Comparison of ENCODE assay signal across 11 cellular contexts in the genomic region with DNA sequence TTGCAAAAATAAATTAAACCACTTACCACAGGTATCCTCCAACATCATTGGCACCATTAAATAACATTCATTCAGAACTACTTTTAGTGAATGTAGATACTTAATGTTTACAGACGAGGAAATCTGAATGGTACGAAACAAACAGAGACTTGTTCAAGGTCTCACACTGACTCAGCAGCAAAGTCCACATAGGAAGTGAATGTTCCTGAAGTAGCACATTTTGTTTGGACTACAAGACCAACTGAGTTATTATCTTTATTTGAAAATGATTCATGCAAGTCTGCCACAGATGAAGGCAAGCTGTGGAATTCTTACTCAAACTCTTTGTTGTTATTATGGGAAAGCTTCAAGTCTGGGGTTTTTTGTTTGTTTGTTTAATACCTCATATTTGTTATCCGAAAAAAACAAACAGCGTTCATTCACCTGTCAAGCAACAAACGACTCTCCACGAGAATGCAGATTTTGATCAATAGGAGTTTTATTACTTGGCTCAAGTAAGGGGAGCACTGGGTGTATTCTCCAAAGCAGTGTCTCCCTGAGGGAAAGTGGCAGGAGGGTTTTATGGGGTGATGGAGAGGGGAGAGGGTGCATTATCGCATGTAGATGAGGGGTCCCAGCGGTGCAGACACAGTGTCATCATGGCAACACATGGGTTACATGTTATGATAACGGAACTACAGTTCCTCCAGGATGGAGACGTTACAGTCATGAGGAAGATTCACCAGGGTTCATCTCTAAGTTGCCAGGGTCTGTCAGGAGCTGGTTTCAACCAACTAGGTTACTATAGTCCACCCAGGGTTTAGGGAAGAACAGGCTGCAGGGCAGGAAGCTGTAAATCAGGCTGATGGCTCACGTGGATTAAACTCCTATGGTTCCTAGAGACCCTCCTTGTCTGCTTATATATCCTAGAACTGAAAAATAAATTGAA.
DNase-seq lines count a peak whose midpoint lies in the region; ATAC-seq, FAIRE-seq and TF ChIP-seq lines count a peak whose summit lies in the region.
"Had no signal": no experiment of that assay in that cellular context is flagged by ENCODE, and none has a peak within 500 bp of the region (broad histone marks: within the 10 kb centered on the region; RNA-seq: fewer than 3 reads in every experiment).

No MANE protein-coding gene starts in this region.

- no peak for TF ChIP-seq POLR2A in H54 (IDR thresholded peaks at IDR 0.05; ENCODE audit: low read depth, low read length)
- TF ChIP-seq POLR2A in body of pancreas (IDR thresholded peaks at IDR 0.05), result no peak

- no peaks in the 10 kb centered on the region for H3K9me3 ChIP-seq in body of pancreas
- no peaks in the 10 kb centered on the region for H3K9me3 ChIP-seq in right cardiac atrium (ENCODE audit: control insufficient read depth, low read length)
- H3K9me3 ChIP-seq in skeletal muscle tissue (ENCODE audit: control insufficient read depth in 3 of 3, low read length in 3 of 3), result no peaks in the 10 kb centered on the region

- FAIRE-seq in H54 (lab: Jason Lieb, UNC), result peak; percentile 98

- H3K4me1 ChIP-seq in body of pancreas (peaks cover 18% of the 10 kb centered on the region), right cardiac atrium (ENCODE audit: control insufficient read depth, insufficient read depth, low read length) (peaks cover 2% of the 10 kb centered on the region), skeletal muscle tissue (ENCODE audit: control insufficient read depth in 3 of 3, insufficient read depth in 3 of 3, low read length in 3 of 3) (peaks cover 2 to 10% (median 9%) of the 10 kb centered on the region in 3 donors)

- ATAC-seq in body of pancreas, result peak; percentile 88
- ATAC-seq in right cardiac atrium, result peak; percentile 83 to 89
- ATAC-seq in HG02588 (IDR thresholded peaks at IDR 0.05; ENCODE audit: unreplicated experiment), result no peak

- no peaks in the 10 kb centered on the region for H3K27me3 ChIP-seq in body of pancreas
- H3K27me3 ChIP-seq in right cardiac atrium (ENCODE audit: control insufficient read depth, insufficient read depth), result no peaks in the 10 kb centered on the region
- H3K27me3 ChIP-seq in skeletal muscle tissue (ENCODE audit: control insufficient read depth in 3 of 3, insufficient read depth in 3 of 3, low read length in 3 of 3), result no peaks in the 10 kb centered on the region

- H3K4me3 ChIP-seq in body of pancreas (no peak overlapping the region), right cardiac atrium (ENCODE audit: low read length) (no peak overlapping the region), skeletal muscle tissue (ENCODE audit: low read length in 3 of 3) (peak overlapping the region in 1 of 3 donors; percentile 19)

- 45 to 47% methylated on average over 11 of the region's 11 CpGs for WGBS in body of pancreas, 2 donors
- 80% methylated on average over 11 of the region's 11 CpGs for WGBS in right cardiac atrium

- H3K27ac ChIP-seq in body of pancreas, result peak overlapping the region in 3 of 4 donors; percentile 39 to 64 (median 62)
- peak overlapping the region; percentile 97 for H3K27ac ChIP-seq in right cardiac atrium (ENCODE audit: low read length)
- H3K27ac ChIP-seq in skeletal muscle tissue (ENCODE audit: low read depth, low read length), result peak overlapping the region; percentile 78

- no peaks in the 10 kb centered on the region for H3K36me3 ChIP-seq in body of pancreas (replicated peaks in 1 of 2; ENCODE audit: insufficient read depth in 1 of 2, low read depth in 2 of 2)
- H3K36me3 ChIP-seq in skeletal muscle tissue (ENCODE audit: control insufficient read depth in 3 of 3, insufficient read depth in 3 of 3, low read length in 3 of 3), result no peaks in the 10 kb centered on the region

- no peak overlapping the region for H3K9ac ChIP-seq in skeletal muscle tissue (ENCODE audit: low read depth in 1 of 3, low read length in 3 of 3)

- intact Hi-C loops in body of pancreas (cut with DNase I), result no loop called here
- intact Hi-C loops in right cardiac atrium (cut with DNase I), result loop anchor here in 1 of 4 donors (10.0 kb wide), 1 partner anchor 77 kb away; no protein-coding TSS in a partner anchor

- no peak for DNase-seq in H54 (ENCODE audit: insufficient read length, low spot score)
- DNase-seq in body of pancreas, result peak in 2 of 4 donors; percentile 45 to 46
- DNase-seq in right cardiac atrium, result no peak
- DNase-seq in SW480 (ENCODE audit: low spot score), result no peak
- no peak for DNase-seq in activated T-cell treated with anti-CD3 and anti-CD28 coated beads, Interleukin-2, amount 50 U/mL, for 48 hours
- DNase-seq in SKM-1 treated with dmso at 0.1 percent for 144 hours (lab: John Stamatoyannopoulos, UW; ENCODE audit: unreplicated experiment), result no peak
- DNase-seq: activated gamma-delta T cell treated with Interleukin-2 at 50 U/mL for 16 hours, DMS79, NCI-H774 had no signal

- TF ChIP-seq CTCF in body of pancreas (IDR thresholded peaks at IDR 0.05), result no peak
